ENCODE assay signal across 20 cellular contexts in the genomic region with DNA sequence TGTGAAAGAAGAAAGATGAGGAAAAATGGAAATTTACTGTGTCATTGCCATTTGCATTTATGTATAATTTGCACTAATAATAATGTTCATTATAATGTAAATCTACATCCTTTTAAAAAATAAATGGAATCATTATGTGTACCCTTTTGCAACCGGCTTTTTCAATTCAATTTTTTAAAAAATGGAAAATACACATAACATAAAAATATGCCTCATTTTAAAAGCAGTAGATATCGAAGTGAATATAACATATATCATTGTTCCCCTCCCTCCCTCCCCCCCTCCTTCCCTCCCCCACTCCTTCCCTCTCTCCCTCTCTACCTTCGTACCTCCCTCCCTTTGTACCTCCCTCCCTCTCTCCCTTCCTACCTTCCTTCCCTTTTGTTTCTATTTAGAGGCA. TPM values are rescaled to one million over a fixed set of nuclear protein-coding genes. Genes with fewer than 3 reads are reported as not detected.
DNase-seq lines count a peak whose midpoint lies in the region; ATAC-seq and TF ChIP-seq lines count a peak whose summit lies in the region.
"Had no signal": no experiment of that assay in that cellular context is flagged by ENCODE, and none has a peak within 500 bp of the region (broad histone marks: within the 10 kb centered on the region; RNA-seq: fewer than 3 reads in every experiment).

No MANE protein-coding gene starts in this region.

- H3K36me3 Mint-ChIP-seq in HFFc6 (ENCODE audit: low read depth) = peaks cover 5% of the 10 kb centered on the region

- H4K20me1 ChIP-seq in fibroblast of lung (ENCODE audit: control insufficient read depth, extremely low read depth, insufficient read depth, low read length) (no peaks in the 10 kb centered on the region), smooth muscle cell (ENCODE audit: low read depth) (peaks cover 15% of the 10 kb centered on the region)

- peak overlapping the region; percentile 79; the same call in 1 of the 2 replicates for H3K4me3 Mint-ChIP-seq in HFFc6
- H3K4me3 Mint-ChIP-seq: B cell; effector memory CD8-positive, alpha-beta T cell; T-helper 1 cell treated with Interleukin-12 subunit alpha and Interleukin-12 subunit beta and Interleukin-4 antibody, amounts not matched to agents 30 μg/mL and 1 μg/mL, for 36 hours had no signal

- peaks cover 69% of the 10 kb centered on the region for H3K4me1 Mint-ChIP-seq in HFFc6 (ENCODE audit: low read depth)

- H3K9me3 ChIP-seq in SK-N-MC (ENCODE audit: low read depth, low read length) (no peaks in the 10 kb centered on the region), fibroblast of lung (ENCODE audit: control insufficient read depth, insufficient read depth, low read depth, low read length) (no peaks in the 10 kb centered on the region), smooth muscle cell (replicated peaks; ENCODE audit: low read depth) (no peaks in the 10 kb centered on the region)
- H3K9me3 ChIP-seq: thyroid gland had no signal

- WGBS in smooth muscle cell (ENCODE audit: low lambda C conversion rate) = 98% methylated on average over 2 of the region's 3 CpGs

- DNase-seq in HFFc6 (no peak), SK-N-MC (ENCODE audit: low read depth, low spot score) (no peak), fibroblast of lung (ENCODE audit: low read depth in 2 of 2) (no peak), smooth muscle cell (lab: John Stamatoyannopoulos, UW; ENCODE audit: unreplicated experiment) (no peak), foreskin keratinocyte (no peak), DMS79 treated with DMSO at 0.1 percent for 48 hours (lab: John Stamatoyannopoulos, UW) (no peak), pons (ENCODE audit: low spot score) (no peak)
- DNase-seq: amniotic stem cell; COR-L47; effector memory CD8-positive, alpha-beta T cell; Karpas-422; kidney glomerular epithelial cell; NCI-H1048; NCI-H2081; NCI-H524; SHP77 treated with DMSO at 0.1 percent for 48 hours; thyroid gland had no signal

- H3K4me1 ChIP-seq in fibroblast of lung (ENCODE audit: control insufficient read depth, extremely low read depth, insufficient read depth, low read length) = peaks cover 10% of the 10 kb centered on the region
- peaks cover 3% of the 10 kb centered on the region for H3K4me1 ChIP-seq in smooth muscle cell (ENCODE audit: low read depth)
- H3K4me1 ChIP-seq in foreskin keratinocyte = peaks cover 39% of the 10 kb centered on the region

- H3K9me3 Mint-ChIP-seq in HFFc6 = no peaks in the 10 kb centered on the region
- H3K9me3 Mint-ChIP-seq: effector memory CD8-positive, alpha-beta T cell; T-helper 1 cell treated with Interleukin-12 subunit alpha and Interleukin-12 subunit beta and Interleukin-4 antibody, amounts not matched to agents 30 μg/mL and 1 μg/mL, for 36 hours had no signal

- no peaks in the 10 kb centered on the region for H3K36me3 ChIP-seq in SK-N-MC (ENCODE audit: insufficient read depth, low read length)
- H3K36me3 ChIP-seq in fibroblast of lung (ENCODE audit: control insufficient read depth, insufficient read depth, low read length) = no peaks in the 10 kb centered on the region
- no peaks in the 10 kb centered on the region for H3K36me3 ChIP-seq in smooth muscle cell (ENCODE audit: low read depth)
- H3K36me3 ChIP-seq: thyroid gland had no signal

- no peaks in the 10 kb centered on the region for H3F3A ChIP-seq in smooth muscle cell (ENCODE audit: low read depth)

- H3K4me2 ChIP-seq in fibroblast of lung (ENCODE audit: extremely low read depth, insufficient read depth, low read length) = no peak overlapping the region
- H3K4me2 ChIP-seq in smooth muscle cell = no peak overlapping the region

- TF ChIP-seq CTCF in HFFc6 (IDR thresholded peaks at IDR 0.05) (no peak), fibroblast of lung (conservative IDR thresholded peaks at IDR 0.05 in 1 of 2, IDR thresholded peaks at IDR 0.05 in 1 of 2; ENCODE audit: low read depth in 1 of 2, low read length in 2 of 2) (no peak), smooth muscle cell (IDR thresholded peaks at IDR 0.05; ENCODE audit: borderline replicate concordance, insufficient read depth, poor library complexity, severe bottlenecking) (no peak), foreskin keratinocyte (conservative IDR thresholded peaks at IDR 0.05) (no peak)

- H3K27me3 ChIP-seq in fibroblast of lung (ENCODE audit: control insufficient read depth, insufficient read depth, low read length) (no peaks in the 10 kb centered on the region), smooth muscle cell (ENCODE audit: low read depth) (no peaks in the 10 kb centered on the region), foreskin keratinocyte (no peaks in the 10 kb centered on the region)
- H3K27me3 ChIP-seq: thyroid gland had no signal

- H3K27me3 Mint-ChIP-seq in HFFc6 (ENCODE audit: insufficient read depth) = peaks cover 2% of the 10 kb centered on the region
- H3K27me3 Mint-ChIP-seq: B cell; effector memory CD8-positive, alpha-beta T cell had no signal

- H3K79me2 ChIP-seq in fibroblast of lung (ENCODE audit: control insufficient read depth, insufficient read depth, low read length) (peaks cover 12% of the 10 kb centered on the region), smooth muscle cell (ENCODE audit: low read depth) (peaks cover 73% of the 10 kb centered on the region)

- 0 out of 2 replicates have a peak overlapping the region, but pooled peaks have one; percentile 42 for H3K27ac ChIP-seq in SK-N-MC
- peak overlapping the region; percentile 52 for H3K27ac ChIP-seq in fibroblast of lung (ENCODE audit: insufficient read depth, low read length)
- H3K27ac ChIP-seq in smooth muscle cell (ENCODE audit: low read depth) = peak overlapping the region; percentile 92
- no peak overlapping the region for H3K27ac ChIP-seq in foreskin keratinocyte

- no peak overlapping the region for H2AFZ ChIP-seq in fibroblast of lung (ENCODE audit: low read length)
- no peak overlapping the region for H2AFZ ChIP-seq in smooth muscle cell (ENCODE audit: low read depth)

- H3K9ac ChIP-seq in SK-N-MC (ENCODE audit: insufficient read length) = no peak overlapping the region
- H3K9ac ChIP-seq in fibroblast of lung (ENCODE audit: insufficient read depth, low read length) = no peak overlapping the region
- peak overlapping the region; percentile 70 for H3K9ac ChIP-seq in smooth muscle cell (ENCODE audit: low read depth)

- H3K4me3 ChIP-seq in SK-N-MC (no peak overlapping the region), fibroblast of lung (replicated peaks in 1 of 4; ENCODE audit: control extremely low read depth in 1 of 4, insufficient read depth in 1 of 4, low read depth in 3 of 4, low read length in 4 of 4) (no peak overlapping the region), smooth muscle cell (no peak overlapping the region)
- H3K4me3 ChIP-seq: thyroid gland had no signal

- no peak for ATAC-seq in foreskin keratinocyte
- no peak for ATAC-seq in GM21528 (IDR thresholded peaks at IDR 0.05; ENCODE audit: low FRiP score, unreplicated experiment)
- ATAC-seq: effector memory CD8-positive, alpha-beta T cell had no signal

- peak overlapping the region; percentile 93 for H3K27ac Mint-ChIP-seq in HFFc6
- H3K27ac Mint-ChIP-seq: B cell; T-helper 1 cell treated with Interleukin-12 subunit alpha and Interleukin-12 subunit beta and Interleukin-4 antibody, amounts not matched to agents 30 μg/mL and 1 μg/mL, for 36 hours had no signal

RNA-seq across cellular contexts. Expression of a gene that starts 33.0 kb away (rescaled TPM):
- total RNA-seq in HFFc6 (2021; fragmentation: NEBNext Ultra II Directional; extraction: Animal tissue kit (Norgen Biotek cat#: 25700)) = 10 to 100 TPM; 46.2 to 66.0 (median 58.6) TPM
- total RNA-seq in fibroblast of lung (28.2 and 30.7 TPM in 2 replicates), smooth muscle cell (46.4 and 54.7 TPM in 2 replicates), foreskin keratinocyte (36.2 and 37.2 TPM in 2 replicates)
- polyA plus RNA-seq in fibroblast of lung (21.9 and 28.9 TPM in 2 replicates), smooth muscle cell (20.9 and 24.2 TPM in 2 replicates), foreskin keratinocyte (11.4 and 13.2 TPM in 2 replicates)
- 28.6 and 28.7 TPM in 2 replicates for polyA plus RNA-seq in fibroblast of lung (2012)
- 37.7 and 45.8 TPM in 2 replicates for polyA minus RNA-seq in fibroblast of lung (ENCODE audit: low replicate concordance)
